Comparison of ENCODE assay signal across 1 cellular context in the genomic region with DNA sequence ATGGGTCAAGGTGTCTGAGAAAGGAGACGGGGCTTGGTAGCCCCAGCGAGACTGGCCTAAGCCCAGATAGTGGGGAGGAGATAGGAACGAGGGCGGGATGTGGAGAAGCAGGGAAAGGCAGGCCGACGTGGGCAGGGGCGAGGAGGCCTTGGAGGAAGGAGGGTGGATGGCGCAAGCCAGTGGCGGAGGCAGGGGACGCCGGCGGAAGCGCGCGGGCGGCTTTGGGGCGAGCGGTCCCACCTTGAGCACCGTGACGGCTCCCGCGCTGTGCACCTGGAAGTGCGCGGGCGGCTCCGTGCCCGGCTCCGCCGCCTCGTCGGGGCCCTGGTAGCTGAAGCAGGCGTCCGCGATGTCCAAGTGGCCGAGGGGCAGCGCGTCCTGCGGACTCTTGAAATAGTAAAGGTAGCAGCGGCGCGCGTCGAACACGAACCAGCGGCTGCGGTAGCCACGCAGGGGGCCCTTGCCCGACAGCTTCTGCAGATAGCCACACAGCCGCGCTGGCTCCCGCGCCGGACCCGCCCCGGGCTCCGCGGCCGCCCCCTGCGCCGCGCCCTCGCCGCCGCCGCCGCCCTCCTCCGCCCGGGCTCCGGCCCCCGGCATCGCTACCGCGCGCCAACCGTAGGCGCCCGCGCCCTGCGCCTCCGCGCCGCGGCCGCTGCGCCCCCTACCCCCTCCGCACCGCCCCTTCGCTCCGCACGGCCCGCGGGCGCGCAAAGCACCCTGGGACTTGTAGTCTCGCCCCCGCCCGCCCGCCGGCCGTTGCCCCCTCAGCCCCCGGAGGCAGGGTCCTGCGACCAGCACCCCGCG.
TF ChIP-seq lines count a peak whose summit lies in the region.

TBC1D2B (minus strand) TSS at position 659 of the 807 bp plus-strand sequence; CDS start at position 600, 59 bp downstream.

TF ChIP-seq in HepG2, 621 proteins besides CTCF, POLR2A, EP300 and RAD21 (continued from another document and continues in another):
- TF ChIP-seq ZNF317 (CRISPR knock-in tag; IDR thresholded peaks at IDR 0.05) (no peak), JUN (CRISPR knock-in tag; IDR thresholded peaks at IDR 0.05) (no peak), TP53 (CRISPR knock-in tag; conservative IDR thresholded peaks at IDR 0.05) (no peak), ZNF569 (CRISPR knock-in tag; IDR thresholded peaks at IDR 0.05; ENCODE audit: borderline replicate concordance) (no peak), RAD51 (IDR thresholded peaks at IDR 0.05; ENCODE audit: borderline replicate concordance) (no peak), ZNF557 (CRISPR knock-in tag; IDR thresholded peaks at IDR 0.05) (no peak), ZNF318 (CRISPR knock-in tag; IDR thresholded peaks at IDR 0.05) (no peak), U2AF1 (optimal IDR thresholded peaks at IDR 0.05; ENCODE audit: low read depth, low read length) (no peak), ZNF343 (CRISPR knock-in tag; IDR thresholded peaks at IDR 0.05) (no peak), ARNTL (CRISPR knock-in tag; IDR thresholded peaks at IDR 0.05) (no peak), KAT2B (IDR thresholded peaks at IDR 0.05; ENCODE audit: borderline replicate concordance, low read depth, low read length) (no peak), GMEB1 (CRISPR knock-in tag; IDR thresholded peaks at IDR 0.05; ENCODE audit: borderline replicate concordance) (peak; percentile 76), GABPB1 (CRISPR knock-in tag; IDR thresholded peaks at IDR 0.05) (peak; percentile 75), KAT7 (CRISPR knock-in tag; IDR thresholded peaks at IDR 0.05; ENCODE audit: borderline replicate concordance) (peak; percentile 40; the same call in 1 of the 2 replicates), MLXIP (CRISPR knock-in tag; IDR thresholded peaks at IDR 0.05; ENCODE audit: borderline replicate concordance) (no peak), RXRA (CRISPR knock-in tag; IDR thresholded peaks at IDR 0.05) (no peak), ZNF530 (CRISPR knock-in tag; IDR thresholded peaks at IDR 0.05; ENCODE audit: low read depth) (no peak), NFE2 (CRISPR knock-in tag; IDR thresholded peaks at IDR 0.05) (no peak), ZNF883 (CRISPR knock-in tag; IDR thresholded peaks at IDR 0.05; ENCODE audit: not compliant biosample characterization) (no peak), FOSL1 (CRISPR knock-in tag; IDR thresholded peaks at IDR 0.05; ENCODE audit: borderline replicate concordance) (no peak), MXD3 (CRISPR knock-in tag; IDR thresholded peaks at IDR 0.05) (peak; percentile 47; the same call in 1 of the 2 replicates), SP4 (CRISPR knock-in tag; IDR thresholded peaks at IDR 0.05) (peak; percentile 46; the same call in 1 of the 2 replicates), WIZ (CRISPR knock-in tag; IDR thresholded peaks at IDR 0.05) (no peak), TMF1 (CRISPR knock-in tag; IDR thresholded peaks at IDR 0.05; ENCODE audit: low read depth) (peak; percentile 68; the same call in 1 of the 2 replicates), ZNF570 (CRISPR knock-in tag; IDR thresholded peaks at IDR 0.05; ENCODE audit: borderline replicate concordance) (no peak), PRDM10 (CRISPR knock-in tag; IDR thresholded peaks at IDR 0.05; ENCODE audit: low read depth) (no peak), ZNF713 (CRISPR knock-in tag; IDR thresholded peaks at IDR 0.05) (no peak), ZFP36L2 (CRISPR knock-in tag; IDR thresholded peaks at IDR 0.05) (no peak), NPAS2 (CRISPR knock-in tag; IDR thresholded peaks at IDR 0.05; ENCODE audit: borderline replicate concordance) (no peak)
- TF ChIP-seq, protein P1, sequence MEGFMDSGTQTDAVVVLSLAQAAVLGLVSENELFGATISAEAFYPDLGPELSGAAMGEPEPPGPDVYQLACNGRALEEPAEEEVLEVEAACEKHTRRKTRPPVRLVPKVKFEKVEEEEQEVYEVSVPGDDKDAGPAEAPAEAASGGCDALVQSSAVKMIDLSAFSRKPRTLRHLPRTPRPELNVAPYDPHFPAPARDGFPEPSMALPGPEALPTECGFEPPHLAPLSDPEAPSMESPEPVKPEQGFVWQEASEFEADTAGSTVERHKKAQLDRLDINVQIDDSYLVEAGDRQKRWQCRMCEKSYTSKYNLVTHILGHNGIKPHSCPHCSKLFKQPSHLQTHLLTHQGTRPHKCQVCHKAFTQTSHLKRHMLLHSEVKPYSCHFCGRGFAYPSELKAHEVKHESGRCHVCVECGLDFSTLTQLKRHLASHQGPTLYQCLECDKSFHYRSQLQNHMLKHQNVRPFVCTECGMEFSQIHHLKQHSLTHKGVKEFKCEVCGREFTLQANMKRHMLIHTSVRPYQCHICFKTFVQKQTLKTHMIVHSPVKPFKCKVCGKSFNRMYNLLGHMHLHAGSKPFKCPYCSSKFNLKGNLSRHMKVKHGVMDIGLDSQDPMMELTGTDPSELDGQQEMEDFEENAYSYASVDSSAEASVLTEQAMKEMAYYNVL (CRISPR knock-in tag; IDR thresholded peaks at IDR 0.05; ENCODE audit: borderline replicate concordance): no peak
- TF ChIP-seq, protein P2, sequence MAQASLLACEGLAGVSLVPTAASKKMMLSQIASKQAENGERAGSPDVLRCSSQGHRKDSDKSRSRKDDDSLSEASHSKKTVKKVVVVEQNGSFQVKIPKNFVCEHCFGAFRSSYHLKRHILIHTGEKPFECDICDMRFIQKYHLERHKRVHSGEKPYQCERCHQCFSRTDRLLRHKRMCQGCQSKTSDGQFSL (CRISPR knock-in tag; IDR thresholded peaks at IDR 0.05): no peak
